In the genomic region with DNA sequence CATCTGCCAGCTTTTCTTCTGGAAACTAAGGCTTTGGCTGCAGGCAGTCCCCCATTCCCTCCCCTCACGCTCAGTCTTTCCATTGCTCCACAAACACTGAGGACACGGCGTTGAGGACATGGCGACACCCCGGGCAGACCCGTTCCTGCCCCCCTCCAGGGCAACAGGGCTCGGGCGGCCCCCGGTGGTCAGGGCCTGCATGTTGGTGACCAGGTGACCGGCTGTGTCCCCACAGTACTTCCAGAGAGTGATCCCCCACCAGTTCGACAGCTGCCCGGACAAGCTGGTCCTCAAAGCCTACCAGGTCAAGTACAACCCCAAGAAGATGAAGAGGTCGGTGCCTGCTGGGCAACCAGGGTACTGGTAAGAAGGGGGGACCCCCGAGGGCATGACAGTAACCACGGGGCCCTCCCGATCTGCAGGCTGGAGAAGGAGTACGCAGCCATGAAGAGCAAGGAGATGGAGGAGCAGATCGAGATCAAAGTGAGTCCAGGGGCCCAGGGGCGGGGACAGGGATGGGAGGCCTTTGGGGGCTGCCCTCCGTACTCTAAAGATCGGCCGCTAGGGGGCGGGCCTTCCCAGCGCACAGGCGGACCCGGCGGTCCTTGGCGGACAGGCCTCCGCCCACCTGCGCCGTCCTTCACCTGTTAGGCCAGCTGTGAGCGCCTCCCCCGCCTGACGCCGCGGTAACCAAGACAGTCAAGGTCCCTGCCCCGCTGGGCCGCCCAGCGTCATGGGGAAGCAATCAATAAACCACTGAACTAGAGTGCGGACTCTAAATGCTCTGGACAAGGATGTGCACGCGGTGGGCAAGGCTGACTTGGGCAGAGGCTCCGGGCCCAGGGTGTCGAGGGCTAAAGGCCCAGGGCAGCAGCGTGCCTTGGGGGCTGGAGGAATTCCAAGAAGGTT, we compare ENCODE assay signal across 1 cellular context.
TF ChIP-seq lines count a peak whose summit lies in the region.

No MANE protein-coding gene starts in this region.

TF ChIP-seq in WTC11, 78 proteins besides CTCF, POLR2A, EP300 and RAD21 (continued from another document):
- TF ChIP-seq, protein P1, sequence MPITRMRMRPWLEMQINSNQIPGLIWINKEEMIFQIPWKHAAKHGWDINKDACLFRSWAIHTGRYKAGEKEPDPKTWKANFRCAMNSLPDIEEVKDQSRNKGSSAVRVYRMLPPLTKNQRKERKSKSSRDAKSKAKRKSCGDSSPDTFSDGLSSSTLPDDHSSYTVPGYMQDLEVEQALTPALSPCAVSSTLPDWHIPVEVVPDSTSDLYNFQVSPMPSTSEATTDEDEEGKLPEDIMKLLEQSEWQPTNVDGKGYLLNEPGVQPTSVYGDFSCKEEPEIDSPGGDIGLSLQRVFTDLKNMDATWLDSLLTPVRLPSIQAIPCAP (CRISPR knock-in tag; IDR thresholded peaks at IDR 0.05): no peak
- TF ChIP-seq ETV6 (CRISPR knock-in tag; IDR thresholded peaks at IDR 0.05) (0 out of 2 replicates have a peak, but pooled peaks have one; percentile 52), TEAD1 (CRISPR knock-in tag; IDR thresholded peaks at IDR 0.05) (0 out of 2 replicates have a peak, but pooled peaks have one; percentile 42), NR3C1 (CRISPR knock-in tag; conservative IDR thresholded peaks at IDR 0.05; ENCODE audit: low read depth) (no peak), ZNF423 (CRISPR knock-in tag; IDR thresholded peaks at IDR 0.05) (peak; percentile 43; the same call in 1 of the 2 replicates), TCF7 (CRISPR knock-in tag; IDR thresholded peaks at IDR 0.05; ENCODE audit: low read depth) (no peak)
